ENCODE assay signal across 10 cellular contexts in genomic region chr3:13507791-13508339, GRCh38. TPM values are rescaled to one million over a fixed set of nuclear protein-coding genes. Genes with fewer than 3 reads are reported as not detected.
DNase-seq lines count a peak whose midpoint lies in the region; ATAC-seq, FAIRE-seq and TF ChIP-seq lines count a peak whose summit lies in the region.
"Had no signal": no experiment of that assay in that cellular context is flagged by ENCODE, and none has a peak within 500 bp of the region (broad histone marks: within the 10 kb centered on the region; RNA-seq: fewer than 3 reads in every experiment).

No MANE protein-coding gene starts in this region.

- H4K20me1 ChIP-seq in H1 (replicated peaks in 1 of 2; ENCODE audit: control insufficient read depth in 1 of 2, insufficient read depth in 2 of 2, low read length in 2 of 2) = no peaks in the 10 kb centered on the region

- H3K23ac ChIP-seq in H1 (ENCODE audit: insufficient read length) = no peak overlapping the region

- no peak overlapping the region for H3K18ac ChIP-seq in H1 (ENCODE audit: extremely low read depth, low read length)

- CTCF ChIA-PET in H1 (lab: Charles Lee; ENCODE audit: partially characterized antibody) = interaction anchor here (1.0 to 51.2 kb wide), 7 partner anchors 1 to 141 kb away, joined by 3 to 856 read pairs (median 5); partner anchors contain the start of gene FBLN2

- H2BK15ac ChIP-seq in H1 (ENCODE audit: low read length) = peak overlapping the region; percentile 73; the same call in 1 of the 2 replicates

- TF ChIP-seq CTCF in H1 (IDR thresholded peaks at IDR 0.05; ENCODE audit: control extremely low read depth in 1 of 3, insufficient read depth in 1 of 3, low read depth in 1 of 3, low read length in 3 of 3) = no peak

- H4K5ac ChIP-seq in H1 (ENCODE audit: insufficient read length, low read depth, low read length) = no peak overlapping the region

- no peak overlapping the region for H3K4ac ChIP-seq in H1 (replicated peaks; ENCODE audit: insufficient read length, low read depth, low read length)

- peak overlapping the region; percentile 14 for H4K91ac ChIP-seq in H1 (replicated peaks; ENCODE audit: insufficient read length, low read length)

- H3K9me3 ChIP-seq in H1 (ENCODE audit: insufficient read depth in 2 of 2, low read depth in 1 of 2, low read length in 1 of 2) (no peaks in the 10 kb centered on the region), mesodermal cell (ENCODE audit: control insufficient read depth, low read length) (no peaks in the 10 kb centered on the region), aorta (ENCODE audit: control insufficient read depth, low read length) (no peaks in the 10 kb centered on the region)

- no peak for TF ChIP-seq RAD21 in H1 (IDR thresholded peaks at IDR 0.05 in 1 of 2, conservative IDR thresholded peaks at IDR 0.05 in 1 of 2; ENCODE audit: low read depth in 2 of 2, low read length in 2 of 2)

- no peak for TF ChIP-seq POLR2A in H1 (IDR thresholded peaks at IDR 0.05; ENCODE audit: control extremely low read depth in 1 of 2, low read depth in 2 of 2, low read length in 2 of 2)

- H3K27ac ChIP-seq in H1 (ENCODE audit: low read depth, low read length) = no peak overlapping the region
- peak overlapping the region; percentile 29 for H3K27ac ChIP-seq in mesodermal cell (ENCODE audit: low read depth, low read length, severe bottlenecking)
- H3K27ac ChIP-seq in aorta (ENCODE audit: low read depth in 1 of 2, low read length in 2 of 2) = no peak overlapping the region

- no peak overlapping the region for H3K56ac ChIP-seq in H1 (replicated peaks; ENCODE audit: insufficient read length, low read depth, low read length)

- no peak overlapping the region for H2AFZ ChIP-seq in H1 (ENCODE audit: low read length)

- no peak overlapping the region for H2BK20ac ChIP-seq in H1 (ENCODE audit: low read length)

- H3K4me3 ChIP-seq in H1 (ENCODE audit: extremely low read depth in 1 of 4, insufficient read depth in 2 of 4, low read depth in 3 of 4, low read length in 4 of 4) (no peak overlapping the region), mesodermal cell (ENCODE audit: extremely low read depth, insufficient read depth, low read length, poor library complexity, severe bottlenecking) (no peak overlapping the region), aorta (ENCODE audit: low read length in 2 of 2) (no peak overlapping the region)

- no peak overlapping the region for H2BK5ac ChIP-seq in H1 (ENCODE audit: low read depth, low read length)

- H3K9ac ChIP-seq in H1 (replicated peaks in 1 of 4; ENCODE audit: extremely low read depth in 1 of 4, low read depth in 3 of 4, low read length in 3 of 4) = no peak overlapping the region

- intact Hi-C loops in Right ventricle myocardium inferior (cut with DNase I) = no loop called here
- intact Hi-C loops in cardiac septum (cut with DNase I) = no loop called here
- intact Hi-C loops in aorta (cut with DNase I) = no loop called here

- H2AK5ac ChIP-seq in H1 (ENCODE audit: low read depth, low read length) = no peak overlapping the region

- no peaks in the 10 kb centered on the region; a peak in 1 of 7 replicates for H3K27me3 ChIP-seq in H1 (replicated peaks in 1 of 4; ENCODE audit: control insufficient read depth in 3 of 4, extremely low read depth in 1 of 4, insufficient read depth in 3 of 4, low read length in 3 of 4)
- no peaks in the 10 kb centered on the region for H3K27me3 ChIP-seq in aorta (ENCODE audit: control insufficient read depth in 1 of 2, insufficient read depth in 2 of 2, low read length in 1 of 2)

- DNase-seq in Right ventricle myocardium inferior (ENCODE audit: missing footprints) = peak; percentile 64
- no peak for DNase-seq in cardiac septum (ENCODE audit: low spot score)
- no peak for DNase-seq in H1 (ENCODE audit: low read depth in 1 of 2, low spot score in 2 of 2)
- peak; percentile 50 to 74 for DNase-seq in aorta
- DNase-seq in SW 1271 (lab: John Stamatoyannopoulos, UW) = no peak
- DNase-seq in RCC 7860 (ENCODE audit: low spot score) = no peak
- DNase-seq: kidney glomerular epithelial cell had no signal

- H3K36me3 ChIP-seq in H1 (ENCODE audit: control insufficient read depth in 2 of 4, insufficient read depth in 4 of 4, low read length in 3 of 4) (no peaks in the 10 kb centered on the region), mesodermal cell (ENCODE audit: control insufficient read depth, insufficient read depth, low read length) (no peaks in the 10 kb centered on the region), aorta (ENCODE audit: control insufficient read depth in 1 of 2, insufficient read depth in 2 of 2, low read length in 1 of 2) (no peaks in the 10 kb centered on the region)

- no peak overlapping the region for H3K14ac ChIP-seq in H1 (ENCODE audit: insufficient read length)

- H3K4me2 ChIP-seq in H1 (ENCODE audit: insufficient read depth in 1 of 2, low read depth in 2 of 2, low read length in 2 of 2) = 0 out of 4 replicates have a peak overlapping the region, but pooled peaks of 1 of the 2 experiments have one; percentile 11

- no peaks in the 10 kb centered on the region for H3K79me1 ChIP-seq in H1 (ENCODE audit: low read depth, low read length)

- FAIRE-seq in H1 (lab: Jason Lieb, UNC) (no peak), RCC 7860 (lab: Jason Lieb, UNC) (no peak)

- POLR2A ChIA-PET in H1 (lab: Charles Lee; ENCODE audit: partially characterized antibody) = interaction anchor here (1.3 kb wide), 1 partner anchor 145 kb away, joined by 3 read pairs; no protein-coding TSS in a partner anchor

- H3K4me1 ChIP-seq in H1 (replicated peaks in 1 of 4; ENCODE audit: control insufficient read depth in 3 of 4, insufficient read depth in 4 of 4, low read length in 3 of 4) (peaks cover 0 to 10% (median 3%) of the 10 kb centered on the region in 4 experiments; a peak in 1 of 7 replicates), mesodermal cell (ENCODE audit: control insufficient read depth, insufficient read depth, low read length, poor library complexity, severe bottlenecking) (peaks cover 17% of the 10 kb centered on the region), aorta (ENCODE audit: control insufficient read depth in 1 of 2, insufficient read depth in 2 of 2, low read length in 2 of 2) (no peaks in the 10 kb centered on the region)

- H3K79me2 ChIP-seq in H1 (ENCODE audit: control insufficient read depth in 1 of 2, insufficient read depth in 2 of 2, low read length in 2 of 2) = no peaks in the 10 kb centered on the region

- no peak overlapping the region for H2BK120ac ChIP-seq in H1 (replicated peaks; ENCODE audit: low read depth, low read length)

- peak overlapping the region; percentile 63 for H4K8ac ChIP-seq in H1 (ENCODE audit: extremely low read depth, insufficient read depth, low read length)

- 85% methylated on average over 15 of the region's 16 CpGs; no CpG with 5 or more reads in 1 of the 2 experiments for WGBS in H1 (ENCODE audit: extremely low coverage in 1 of 2, insufficient coverage in 1 of 2, insufficient read length in 1 of 2, insufficient replicate concordance in 2 of 2, low coverage in 1 of 2, low lambda C conversion rate in 2 of 2, missing lambda C conversion rate in 1 of 2), 2 experiments
- WGBS in mesodermal cell (ENCODE audit: insufficient coverage in 2 of 2), 2 experiments = 66 to 70% methylated on average over 15 to 16 of the region's 16 CpGs
- 42 to 51% methylated on average over 16 of the region's 16 CpGs for WGBS in aorta, 2 donors

- ATAC-seq in Right ventricle myocardium inferior (peak; percentile 35), aorta (ENCODE audit: low FRiP score) (peak; percentile 34), GM18870 (IDR thresholded peaks at IDR 0.05; ENCODE audit: unreplicated experiment) (no peak)
- ATAC-seq: stimulated activated effector memory CD8-positive, alpha-beta T cell treated with anti-CD3 and anti-CD28 coated beads, Interleukin-12 subunit alpha, Interleukin-12 subunit beta, amount 100 ng/mL, for 72 hours had no signal

- H2BK12ac ChIP-seq in H1 (ENCODE audit: low read depth, low read length) = no peak overlapping the region

- no peaks in the 10 kb centered on the region; the same call in 1 of the 2 replicates for H3K23me2 ChIP-seq in H1 (ENCODE audit: low read depth, low read length)

- TF ChIP-seq EP300 in H1 (IDR thresholded peaks at IDR 0.05; ENCODE audit: borderline replicate concordance in 1 of 2, low read depth in 2 of 2, low read length in 2 of 2) = no peak

TF ChIP-seq in H1, 55 proteins besides CTCF, POLR2A, EP300 and RAD21:
- TF ChIP-seq KDM1A (IDR thresholded peaks at IDR 0.05; ENCODE audit: borderline replicate concordance, low read length) (peak; percentile 74; the same call in 1 of the 2 replicates), CBX5 (IDR thresholded peaks at IDR 0.05; ENCODE audit: low read depth, low read length) (no peak)

RNA-seq across cellular contexts. Expression of gene HDAC11, which starts 27.8 kb away (rescaled TPM):
- total RNA-seq in Right ventricle myocardium inferior (37.5 TPM), cardiac septum (30.7 TPM), aorta (10 to 100 TPM; 16.8 to 19.9 TPM)
- 7.4 and 7.5 TPM in 2 replicates for total RNA-seq in H1 (2021; fragmentation: NEBNext Ultra II Directional; extraction: Animal tissue kit (Norgen Biotek cat#: 25700))
- polyA plus RNA-seq in H1 (2011; rRNA removed) (6.8 and 7.7 TPM in 2 replicates), aorta (10 to 100 TPM; 18.9 to 22.2 TPM)
- 7.9 TPM for polyA plus RNA-seq in H1 (2011; cell fraction: cytosol; rRNA removed)
- 8.3 TPM for polyA plus RNA-seq in H1 (2011; cell fraction: nucleus; rRNA removed)
- 6.0 to 17.0 TPM (median 10.6 TPM) in 4 replicates for polyA plus RNA-seq in H1 (2012, experiment 1 of 2)
- 20.4 TPM for polyA plus RNA-seq in H1 (2012, experiment 2 of 2)
- 5.8 TPM for polyA plus RNA-seq in H1 (2013, experiment 1 of 2)
- 6.0 TPM for polyA plus RNA-seq in H1 (2013, experiment 2 of 2)
- 5.5 and 9.7 TPM in 2 replicates for polyA minus RNA-seq in H1 (2011; rRNA and poly(A)+ RNA removed)
- 5.5 TPM for polyA minus RNA-seq in H1 (2011; cell fraction: cytosol; rRNA and poly(A)+ RNA removed)
- polyA minus RNA-seq in H1 (2011; cell fraction: nucleus; rRNA and poly(A)+ RNA removed) = 6.2 TPM
- polyA plus RNA-seq in mesodermal cell (2013, experiment 1 of 2) = 10.6 TPM
- 10.9 TPM for polyA plus RNA-seq in mesodermal cell (2013, experiment 2 of 2)

RNA-seq across cellular contexts. Expression of gene FBLN2, which starts 41.1 kb away (rescaled TPM):
- total RNA-seq in Right ventricle myocardium inferior = 81.1 TPM
- 64.6 TPM for total RNA-seq in cardiac septum
- 15.5 and 17.4 TPM in 2 replicates for total RNA-seq in H1 (2021; fragmentation: NEBNext Ultra II Directional; extraction: Animal tissue kit (Norgen Biotek cat#: 25700))
- polyA plus RNA-seq in H1 (2011; rRNA removed) = 24.2 and 26.5 TPM in 2 replicates
- 18.1 TPM for polyA plus RNA-seq in H1 (2011; cell fraction: cytosol; rRNA removed)
- 23.2 TPM for polyA plus RNA-seq in H1 (2011; cell fraction: nucleus; rRNA removed)
- polyA plus RNA-seq in H1 (2012, experiment 1 of 2) = 7.5 to 15.3 TPM (median 12.9 TPM) in 4 replicates
- 12.0 TPM for polyA plus RNA-seq in H1 (2012, experiment 2 of 2)
- 42.7 TPM for polyA plus RNA-seq in H1 (2013, experiment 1 of 2)
- 31.4 TPM for polyA plus RNA-seq in H1 (2013, experiment 2 of 2)
- polyA minus RNA-seq in H1 (2011; rRNA and poly(A)+ RNA removed) = 9.5 and 12.2 TPM in 2 replicates
- polyA minus RNA-seq in H1 (2011; cell fraction: cytosol; rRNA and poly(A)+ RNA removed) = 17.5 TPM
- polyA minus RNA-seq in H1 (2011; cell fraction: nucleus; rRNA and poly(A)+ RNA removed) = 6.6 TPM
- 172 TPM for polyA plus RNA-seq in mesodermal cell (2013, experiment 1 of 2)
- polyA plus RNA-seq in mesodermal cell (2013, experiment 2 of 2) = 137 TPM
- 100 to 1,000 TPM; 117 to 494 TPM for total RNA-seq in aorta
- polyA plus RNA-seq in aorta = 10 to 100 TPM; 16.7 to 19.9 TPM

Comparison
In these comparisons a context has a peak if more than half of its experiments do, and no peak if none do; other contexts are left out.
1. DNase-seq: peak in Right ventricle myocardium inferior (single experiment) and aorta (2 of 2); none in cardiac septum (single experiment), H1 (0 of 2), SW 1271 (0 of 2) and RCC 7860 (single experiment).